In the genomic region with DNA sequence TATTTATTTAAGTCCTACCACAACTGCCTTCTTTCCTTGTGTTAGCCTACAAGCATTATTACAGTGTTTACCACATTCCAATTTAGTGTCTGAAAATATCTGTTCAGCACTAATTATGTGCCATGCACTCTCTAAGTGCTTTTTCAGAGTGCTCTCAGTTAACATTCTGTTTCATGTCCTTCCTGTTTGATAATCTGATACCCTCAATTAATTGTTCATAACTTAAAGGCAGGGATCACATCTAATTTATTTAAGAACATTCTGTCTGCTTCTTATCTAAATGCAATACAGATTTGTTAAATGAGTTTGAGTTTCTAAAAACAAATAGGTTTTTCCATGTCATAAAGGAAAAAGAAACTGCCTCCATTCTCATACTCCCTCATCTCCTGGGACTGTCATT, we compare ENCODE assay signal across 25 cellular contexts.
"Had no signal": no experiment of that assay in that cellular context is flagged by ENCODE, and none has a peak within 500 bp of the region (broad histone marks: within the 10 kb centered on the region; RNA-seq: fewer than 3 reads in every experiment).

No MANE protein-coding gene starts in this region.

- ATAC-seq: activated T-cell treated with anti-CD3 and anti-CD28 coated beads, Interleukin-2, amount 50 U/mL, for 72 hours; effector memory CD8-positive, alpha-beta T cell; gastroesophageal sphincter; left cardiac atrium; sciatic nerve; stimulated activated naive CD8-positive, alpha-beta T cell treated with anti-CD3 and anti-CD28 coated beads, Interleukin-15, Interleukin-2, amounts not matched to agents 100 U/mL and 50 U/mL, for 24 hours had no signal

- H3K36me3 Mint-ChIP-seq: activated naive CD8-positive, alpha-beta T cell treated with anti-CD3 and anti-CD28 coated beads for 36 hours; brain; naive B cell had no signal

- DNase-seq: activated CD4-positive, alpha-beta T cell treated with anti-CD3 and anti-CD28 coated beads for 4 hours; activated CD4-positive, alpha-beta T cell treated with anti-CD3 and anti-CD28 coated beads, Interleukin-2, amount 50 U/mL, for 4 hours; activated naive CD4-positive, alpha-beta T cell treated with Interleukin-2 at 50 U/mL for 16 hours; activated naive CD8-positive, alpha-beta T cell treated with anti-CD3 and anti-CD28 coated beads for 36 hours; activated T-cell treated with anti-CD3 and anti-CD28 coated beads for 4 hours; activated T-cell treated with anti-CD3 and anti-CD28 coated beads, Interleukin-2, amount 50 U/mL, for 72 hours; adrenal gland; effector memory CD8-positive, alpha-beta T cell; erythroblast; head of caudate nucleus; hippocampal formation; left cardiac atrium; mammary epithelial cell; naive B cell; ovary; retina; stimulated activated CD4-positive, alpha-beta T cell treated with anti-CD3 and anti-CD28 coated beads, Interleukin-12 subunit alpha, Interleukin-12 subunit beta, amount 100 ng/mL, for 4 hours; stimulated activated CD4-positive, alpha-beta T cell treated with anti-CD3 and anti-CD28 coated beads, Interleukin-4, amount 100 ng/mL, for 1 hour; stimulated activated naive CD8-positive, alpha-beta T cell treated with anti-CD3 and anti-CD28 coated beads, Interleukin-15, Interleukin-2, amounts not matched to agents 100 U/mL and 50 U/mL, for 24 hours; testis; transverse colon had no signal

- H3K4me1 Mint-ChIP-seq: activated naive CD8-positive, alpha-beta T cell treated with anti-CD3 and anti-CD28 coated beads for 36 hours; naive B cell had no signal

- H3K27ac Mint-ChIP-seq: activated naive CD8-positive, alpha-beta T cell treated with anti-CD3 and anti-CD28 coated beads for 36 hours; activated T-cell treated with anti-CD3 and anti-CD28 coated beads, Interleukin-2, amount 50 U/mL, for 72 hours; effector memory CD8-positive, alpha-beta T cell; progenitor cell of endocrine pancreas had no signal

- H3K4me3 Mint-ChIP-seq: activated naive CD8-positive, alpha-beta T cell treated with anti-CD3 and anti-CD28 coated beads for 36 hours; activated T-cell treated with anti-CD3 and anti-CD28 coated beads, Interleukin-2, amount 50 U/mL, for 72 hours; brain; effector memory CD8-positive, alpha-beta T cell; naive B cell had no signal

- H3K27me3 Mint-ChIP-seq: activated naive CD8-positive, alpha-beta T cell treated with anti-CD3 and anti-CD28 coated beads for 36 hours; effector memory CD8-positive, alpha-beta T cell; naive B cell; progenitor cell of endocrine pancreas had no signal
